In genomic region chr2:188196343-188197008, GRCh38 we compare ENCODE assay signal across 21 cellular contexts.
DNase-seq lines count a peak whose midpoint lies in the region; TF ChIP-seq lines count a peak whose summit lies in the region.
"Had no signal": no experiment of that assay in that cellular context is flagged by ENCODE, and none has a peak within 500 bp of the region (broad histone marks: within the 10 kb centered on the region; RNA-seq: fewer than 3 reads in every experiment).

No MANE protein-coding gene starts in this region.

- no peak overlapping the region for H4K8ac ChIP-seq in trophoblast cell (ENCODE audit: low read depth, low read length)

- TF ChIP-seq CTCF in AG10803 (conservative IDR thresholded peaks at IDR 0.05; ENCODE audit: low read length) (no peak), fibroblast of mammary gland (conservative IDR thresholded peaks at IDR 0.05; ENCODE audit: control insufficient read depth, insufficient read depth, low read depth, low read length) (no peak), A673 (conservative IDR thresholded peaks at IDR 0.05; ENCODE audit: low read depth, low read length) (no peak)

- no TSS peak for BruUV-seq in A673 (replicated peaks; lab: Mats Ljungman, UMichigan)

- POLR2A ChIA-PET in A673 (lab: Charles Lee; ENCODE audit: low non-redundant PET), result no interaction called here

- no peaks in the 10 kb centered on the region for H3K79me2 ChIP-seq in trophoblast cell (ENCODE audit: control insufficient read depth, insufficient read depth, low read length, poor library complexity)

- intact Hi-C loops in A673 (cut with micrococcal nuclease; ENCODE audit: unreplicated experiment), result no loop called here

- no peak overlapping the region for H3K4me2 ChIP-seq in trophoblast cell (ENCODE audit: low read length)

- no peak overlapping the region for H2BK120ac ChIP-seq in trophoblast cell (ENCODE audit: insufficient read depth, low read length, poor library complexity)

- H3K36me3 ChIP-seq in adipocyte (ENCODE audit: control insufficient read depth, insufficient read depth, low read length, severe bottlenecking), result no peaks in the 10 kb centered on the region
- no peaks in the 10 kb centered on the region for H3K36me3 ChIP-seq in trophoblast cell (ENCODE audit: control insufficient read depth in 1 of 2, insufficient read depth in 2 of 2, low read length in 2 of 2)
- H3K36me3 ChIP-seq in H7 (replicated peaks; ENCODE audit: control insufficient read depth, insufficient read depth, low read length), result no peaks in the 10 kb centered on the region
- no peaks in the 10 kb centered on the region for H3K36me3 ChIP-seq in A673 (ENCODE audit: insufficient read depth, low read length, poor library complexity, severe bottlenecking)
- H3K36me3 ChIP-seq: spleen, vagina had no signal

- H4K12ac ChIP-seq in trophoblast cell (ENCODE audit: low read depth, low read length), result no peak overlapping the region

- H3K4me1 ChIP-seq in adipocyte (ENCODE audit: control insufficient read depth, insufficient read depth, low read length) (peaks cover 15% of the 10 kb centered on the region), trophoblast cell (ENCODE audit: control insufficient read depth in 1 of 2, insufficient read depth in 2 of 2, low read length in 2 of 2) (peaks cover 0 to 2% of the 10 kb centered on the region in 2 experiments), A673 (ENCODE audit: insufficient read depth, low read length, poor library complexity, severe bottlenecking) (no peaks in the 10 kb centered on the region)
- H3K4me1 ChIP-seq: spleen, vagina had no signal

- H3K9ac ChIP-seq in adipocyte (ENCODE audit: low read length) (peak overlapping the region; percentile 34), trophoblast cell (ENCODE audit: low read length) (no peak overlapping the region)

- WGBS in trophoblast cell (ENCODE audit: extremely low coverage, insufficient coverage, insufficient read length), result no CpG with 5 or more reads among the region's 2 CpGs

- no peaks in the 10 kb centered on the region for H3K27me3 ChIP-seq in adipocyte (replicated peaks; ENCODE audit: control insufficient read depth, insufficient read depth, low read length)
- H3K27me3 ChIP-seq in trophoblast cell (ENCODE audit: insufficient read depth, low read length), result no peaks in the 10 kb centered on the region
- no peaks in the 10 kb centered on the region for H3K27me3 ChIP-seq in H7 (ENCODE audit: control insufficient read depth, insufficient read depth, low read length)
- H3K27me3 ChIP-seq in A673 (replicated peaks; ENCODE audit: insufficient read depth, low read depth, low read length, poor library complexity), result no peaks in the 10 kb centered on the region
- H3K27me3 ChIP-seq: foreskin keratinocyte, spleen, vagina had no signal

- no peak overlapping the region for H3K23ac ChIP-seq in trophoblast cell (ENCODE audit: low read length)

- H2BK12ac ChIP-seq in trophoblast cell (ENCODE audit: low read length), result no peak overlapping the region

- CTCF ChIA-PET in A673 (lab: Charles Lee), result no interaction called here

- no peak overlapping the region for H3K27ac ChIP-seq in trophoblast cell (ENCODE audit: low read depth, low read length)
- H3K27ac ChIP-seq in A673 (ENCODE audit: low read depth, low read length, poor library complexity, severe bottlenecking), result no peak overlapping the region
- H3K27ac ChIP-seq: foreskin keratinocyte, spleen, vagina had no signal

- DNase-seq in AG10803 (ENCODE audit: low read depth) (peak; percentile 50), adipocyte (ENCODE audit: low read depth) (peak; percentile 78), fibroblast of mammary gland (ENCODE audit: low read depth) (peak; percentile 73), trophoblast cell (peak; percentile 21 to 68), H7 (no peak), A673 (ENCODE audit: low spot score) (no peak), NCI-H345 (lab: John Stamatoyannopoulos, UW) (no peak)
- DNase-seq in activated T-cell treated with anti-CD3 and anti-CD28 coated beads, Interleukin-2, amount 50 U/mL, for 48 hours, result no peak
- DNase-seq: CD8-positive, alpha-beta T cell; central memory CD4-positive, alpha-beta T cell; DMS53; effector memory CD4-positive, alpha-beta T cell; HFFc6; kidney glomerular epithelial cell; naive thymus-derived CD8-positive, alpha-beta T cell; NCI-H2029; NCI-H446 treated with DMSO at 0.1 percent for 48 hours; spleen; substantia nigra had no signal

- no peak overlapping the region for H3K4ac ChIP-seq in trophoblast cell (ENCODE audit: low read depth, low read length)

- no peak overlapping the region for H4K91ac ChIP-seq in trophoblast cell (ENCODE audit: low read depth, low read length)

- H3K4me3 ChIP-seq in AG10803 (ENCODE audit: low read length), result no peak overlapping the region
- peak overlapping the region; percentile 68 for H3K4me3 ChIP-seq in adipocyte (ENCODE audit: low read length)
- H3K4me3 ChIP-seq in fibroblast of mammary gland (ENCODE audit: control insufficient read depth, low read depth, low read length), result no peak overlapping the region
- H3K4me3 ChIP-seq in trophoblast cell (ENCODE audit: low read depth, low read length), result no peak overlapping the region
- no peak overlapping the region for H3K4me3 ChIP-seq in H7 (ENCODE audit: insufficient read depth, low read depth, low read length)
- no peak overlapping the region for H3K4me3 ChIP-seq in A673 (ENCODE audit: low read depth, low read length, poor library complexity, severe bottlenecking)
- H3K4me3 ChIP-seq: spleen, vagina had no signal

- H2AK5ac ChIP-seq in trophoblast cell (ENCODE audit: low read length), result no peak overlapping the region

- no peak overlapping the region for H3K18ac ChIP-seq in trophoblast cell (ENCODE audit: low read length)

- H3K14ac ChIP-seq in trophoblast cell (ENCODE audit: low read length), result no peak overlapping the region

- H3K9me3 ChIP-seq in adipocyte (ENCODE audit: control insufficient read depth, low read length) (no peaks in the 10 kb centered on the region), trophoblast cell (ENCODE audit: insufficient read depth, low read depth, low read length) (no peaks in the 10 kb centered on the region), A673 (ENCODE audit: low read depth, low read length, poor library complexity, severe bottlenecking) (no peaks in the 10 kb centered on the region)
- H3K9me3 ChIP-seq: vagina had no signal

- no peak overlapping the region for H2BK5ac ChIP-seq in trophoblast cell (ENCODE audit: low read depth, low read length, poor library complexity)

- no peak overlapping the region for H2AFZ ChIP-seq in trophoblast cell (ENCODE audit: insufficient read depth, low read length, poor library complexity)

- peaks cover 2% of the 10 kb centered on the region for H3K79me1 ChIP-seq in trophoblast cell (ENCODE audit: low read length)

Comparison
In these comparisons a context has a peak if more than half of its experiments do, and no peak if none do; other contexts are left out.
1. DNase-seq: peak in AG10803 (single experiment), adipocyte (single experiment), fibroblast of mammary gland (single experiment) and trophoblast cell (2 of 2); none in H7 (single experiment), A673 (single experiment), NCI-H345 (single experiment) and activated T-cell treated with anti-CD3 and anti-CD28 coated beads, Interleukin-2, amount 50 U/mL, for 48 hours (0 of 2).